In genomic region chr17:68452724-68453290, GRCh38 we compare ENCODE assay signal across 21 cellular contexts. TPM values are rescaled to one million over a fixed set of nuclear protein-coding genes. Genes with fewer than 3 reads are reported as not detected.
A peak's percentile ranks its signal among the peaks of the same experiment; 100 is the strongest.
DNase-seq lines count a peak whose midpoint lies in the region; ATAC-seq and TF ChIP-seq lines count a peak whose summit lies in the region.
"Had no signal": no experiment of that assay in that cellular context is flagged by ENCODE, and none has a peak within 500 bp of the region (broad histone marks: within the 10 kb centered on the region; RNA-seq: fewer than 3 reads in every experiment).

No MANE protein-coding gene starts in this region.

- ATAC-seq in heart right ventricle = no peak
- no peak for ATAC-seq in left ventricle myocardium superior
- no peak for ATAC-seq in HG02870 (IDR thresholded peaks at IDR 0.05; ENCODE audit: unreplicated experiment)
- ATAC-seq: activated CD4-positive, alpha-beta T cell treated with anti-CD3 and anti-CD28 coated beads for 36 hours; T-cell had no signal

- no peak for TF ChIP-seq EP300 in tibial nerve (IDR thresholded peaks at IDR 0.05)

- H3K9me3 Mint-ChIP-seq in activated T-cell treated with anti-CD3 and anti-CD28 coated beads, Interleukin-2, amount 50 U/mL, for 24 hours = no peaks in the 10 kb centered on the region
- H3K9me3 Mint-ChIP-seq: activated naive CD4-positive, alpha-beta T cell treated with anti-CD3 and anti-CD28 coated beads for 36 hours; IgD-negative memory B cell; T-cell had no signal

- H3K27ac Mint-ChIP-seq in activated T-cell treated with anti-CD3 and anti-CD28 coated beads, Interleukin-2, amount 50 U/mL, for 24 hours = no peak overlapping the region
- H3K27ac Mint-ChIP-seq: activated CD4-positive, alpha-beta T cell treated with anti-CD3 and anti-CD28 coated beads for 36 hours; activated naive CD4-positive, alpha-beta T cell treated with anti-CD3 and anti-CD28 coated beads for 36 hours; T-cell had no signal

- H3K9ac ChIP-seq in adipocyte (ENCODE audit: low read length) (peak overlapping the region; percentile 66), mucosa of rectum (ENCODE audit: low read depth in 1 of 2, low read length in 2 of 2) (peak overlapping the region in 1 of 2 donors; percentile 25)

- H3K9me3 ChIP-seq in heart right ventricle (no peaks in the 10 kb centered on the region), adipocyte (ENCODE audit: control insufficient read depth, low read length) (no peaks in the 10 kb centered on the region), mucosa of rectum (ENCODE audit: control insufficient read depth in 2 of 2, low read length in 2 of 2) (no peaks in the 10 kb centered on the region), tibial nerve (no peaks in the 10 kb centered on the region)
- H3K9me3 ChIP-seq: HAP-1, ovary, Peyer's patch, thoracic aorta had no signal

- H3K27me3 ChIP-seq in heart right ventricle (no peaks in the 10 kb centered on the region), adipocyte (replicated peaks; ENCODE audit: control insufficient read depth, insufficient read depth, low read length) (no peaks in the 10 kb centered on the region), mucosa of rectum (ENCODE audit: control insufficient read depth in 2 of 2, insufficient read depth in 2 of 2, low read length in 2 of 2) (no peaks in the 10 kb centered on the region), tibial nerve (no peaks in the 10 kb centered on the region)
- H3K27me3 ChIP-seq: cardiac muscle cell, ovary, Peyer's patch had no signal

- H3K36me3 Mint-ChIP-seq in activated T-cell treated with anti-CD3 and anti-CD28 coated beads, Interleukin-2, amount 50 U/mL, for 24 hours (ENCODE audit: low read depth) = peaks cover 21% of the 10 kb centered on the region

- no peak for TF ChIP-seq POLR2A in tibial nerve (IDR thresholded peaks at IDR 0.05)

- DNase-seq in heart right ventricle = no peak
- no peak for DNase-seq in left ventricle myocardium superior
- DNase-seq in adipocyte (ENCODE audit: low read depth) = no peak
- no peak for DNase-seq in tibial nerve (ENCODE audit: low spot score in 2 of 2)
- no peak for DNase-seq in activated T-cell treated with anti-CD3 and anti-CD28 coated beads, Interleukin-2, amount 50 U/mL, for 24 hours
- no peak for DNase-seq in GF-D8 (lab: John Stamatoyannopoulos, UW)
- DNase-seq: activated CD4-positive, alpha-beta T cell treated with anti-CD3 and anti-CD28 coated beads for 36 hours; activated naive CD4-positive, alpha-beta T cell treated with anti-CD3 and anti-CD28 coated beads for 36 hours; amygdala; NCI-H1092 treated with DMSO at 0.1 percent for 48 hours; ovary; Peyer's patch; stimulated activated CD4-positive, alpha-beta T cell treated with anti-CD3 and anti-CD28 coated beads, Interleukin-4, amount 100 ng/mL, for 4 hours; stimulated activated naive CD4-positive, alpha-beta T cell treated with Interleukin-2 at 50 U/mL for 16 hours; T-cell had no signal

- H3K27me3 Mint-ChIP-seq in activated T-cell treated with anti-CD3 and anti-CD28 coated beads, Interleukin-2, amount 50 U/mL, for 24 hours = peaks cover 2% of the 10 kb centered on the region
- H3K27me3 Mint-ChIP-seq: activated CD4-positive, alpha-beta T cell treated with anti-CD3 and anti-CD28 coated beads for 36 hours; IgD-negative memory B cell; T-cell had no signal

- peaks cover 16% of the 10 kb centered on the region for H3K4me1 Mint-ChIP-seq in activated T-cell treated with anti-CD3 and anti-CD28 coated beads, Interleukin-2, amount 50 U/mL, for 24 hours (ENCODE audit: low read depth)

- H3K27ac ChIP-seq in heart right ventricle (peak overlapping the region in 6 of 10 donors; percentile 41 to 99 (median 96)), mucosa of rectum (ENCODE audit: low read depth in 2 of 2, low read length in 2 of 2) (peak overlapping the region; percentile 20), tibial nerve (peak overlapping the region in 3 of 4 donors; percentile 97 to 99 (median 99))
- H3K27ac ChIP-seq: cardiac muscle cell, ovary, Peyer's patch, thoracic aorta had no signal

- H3K4me1 ChIP-seq in heart right ventricle = peaks cover 0 to 64% (median 47%) of the 10 kb centered on the region in 9 donors
- peaks cover 53% of the 10 kb centered on the region for H3K4me1 ChIP-seq in adipocyte (ENCODE audit: control insufficient read depth, insufficient read depth, low read length)
- H3K4me1 ChIP-seq in mucosa of rectum (ENCODE audit: control insufficient read depth in 2 of 2, insufficient read depth in 2 of 2, low read length in 2 of 2) = peaks cover 10 to 30% of the 10 kb centered on the region in 2 donors
- peaks cover 0 to 51% (median 34%) of the 10 kb centered on the region in 4 donors for H3K4me1 ChIP-seq in tibial nerve

- H3K4me3 ChIP-seq in heart right ventricle = no peak overlapping the region
- H3K4me3 ChIP-seq in adipocyte (ENCODE audit: low read length) = peak overlapping the region; percentile 35
- no peak overlapping the region for H3K4me3 ChIP-seq in mucosa of rectum (ENCODE audit: low read length in 2 of 2)
- H3K4me3 ChIP-seq in tibial nerve = no peak overlapping the region
- H3K4me3 ChIP-seq: cardiac muscle cell, HAP-1, ovary, Peyer's patch, thoracic aorta had no signal

- H3K4me3 Mint-ChIP-seq in activated T-cell treated with anti-CD3 and anti-CD28 coated beads, Interleukin-2, amount 50 U/mL, for 24 hours = no peak overlapping the region
- H3K4me3 Mint-ChIP-seq: activated CD4-positive, alpha-beta T cell treated with anti-CD3 and anti-CD28 coated beads for 36 hours; activated naive CD4-positive, alpha-beta T cell treated with anti-CD3 and anti-CD28 coated beads for 36 hours; T-cell had no signal

- H3K36me3 ChIP-seq in heart right ventricle = peaks cover 0 to 58% (median 29%) of the 10 kb centered on the region in 9 donors
- H3K36me3 ChIP-seq in adipocyte (ENCODE audit: control insufficient read depth, insufficient read depth, low read length, severe bottlenecking) = peaks cover 44% of the 10 kb centered on the region
- peaks cover 28 to 29% of the 10 kb centered on the region in 2 donors for H3K36me3 ChIP-seq in mucosa of rectum (ENCODE audit: control insufficient read depth in 2 of 2, insufficient read depth in 2 of 2, low read length in 2 of 2)
- H3K36me3 ChIP-seq in tibial nerve = peaks cover 0 to 46% (median 15%) of the 10 kb centered on the region in 3 donors
- H3K36me3 ChIP-seq: cardiac muscle cell, HAP-1, ovary had no signal

- TF ChIP-seq CTCF in heart right ventricle (IDR thresholded peaks at IDR 0.05) (no peak), tibial nerve (IDR thresholded peaks at IDR 0.05) (no peak)

- intact Hi-C loops in heart right ventricle (cut with DNase I) = no loop called here
- intact Hi-C loops in left ventricle myocardium superior (cut with micrococcal nuclease) = no loop called here

- WGBS in heart right ventricle, 2 donors = 61 to 68% methylated on average over 6 of the region's 6 CpGs
- 61 to 69% methylated on average over 6 of the region's 6 CpGs for WGBS in tibial nerve, 2 donors

RNA-seq across cellular contexts. Expression of gene WIPI1, which starts 4.5 kb away (rescaled TPM):
- total RNA-seq in heart right ventricle (100 to 1,000 TPM in 7 of 10 donors, 10 to 100 TPM in 3; 58.6 to 201 (median 122) TPM), left ventricle myocardium superior (66.1 TPM), tibial nerve (100 to 1,000 TPM in 1 of 4 donors, 10 to 100 TPM in 3; 71.4 to 131 (median 77.2) TPM)
- polyA plus RNA-seq in heart right ventricle = 10 to 100 TPM; 46.6 to 90.4 TPM

RNA-seq across cellular contexts. Expression of gene PRKAR1A, which starts 59.4 kb away (rescaled TPM):
- 1,000 to 10,000 TPM in 5 of 10 donors, 100 to 1,000 TPM in 5; 609 to 1,378 (median 974) TPM for total RNA-seq in heart right ventricle
- polyA plus RNA-seq in heart right ventricle = 100 to 1,000 TPM; 170 to 489 TPM
- 599 TPM for total RNA-seq in left ventricle myocardium superior
- 100 to 1,000 TPM; 327 to 494 (median 406) TPM for total RNA-seq in tibial nerve

Comparison
In these comparisons a context has a peak if more than half of its experiments do, and no peak if none do; other contexts are left out.
1. H3K27ac ChIP-seq: peak in every context shown above with its lines; median percentile 99 in tibial nerve; 96 in heart right ventricle; 20 in mucosa of rectum.